In genomic region chr6:114218421-114218820, GRCh38 we compare ENCODE assay signal across 18 cellular contexts.
"Had no signal": no experiment of that assay in that cellular context is flagged by ENCODE, and none has a peak within 500 bp of the region (broad histone marks: within the 10 kb centered on the region; RNA-seq: fewer than 3 reads in every experiment).

No MANE protein-coding gene starts in this region.

- H3K36me3 ChIP-seq: neural progenitor cell, pancreas, prostate gland, suprapubic skin, thyroid gland had no signal

- H3K9ac ChIP-seq: neural progenitor cell had no signal

- H3K4me1 ChIP-seq: neural progenitor cell, pancreas, prostate gland, suprapubic skin, thyroid gland had no signal

- H2AFZ ChIP-seq: neural progenitor cell had no signal

- H3K4me2 ChIP-seq: neural progenitor cell had no signal

- H3K27ac ChIP-seq: coronary artery, neural progenitor cell, pancreas, prostate gland, suprapubic skin, thyroid gland had no signal

- H3K9me3 ChIP-seq: pancreas, prostate gland, suprapubic skin, thyroid gland had no signal

- H3K27me3 ChIP-seq: neural progenitor cell, pancreas, suprapubic skin, thyroid gland had no signal

- DNase-seq: effector CD4-positive, alpha-beta T cell; endodermal cell; erythroblast; foreskin melanocyte; glutamatergic neuron; islet precursor cell; mammary epithelial cell; nucleus accumbens; pancreas; retina; stimulated activated CD4-positive, alpha-beta T cell treated with anti-CD3 and anti-CD28 coated beads, Interleukin-4, amount 100 ng/mL, for 1 hour; stimulated activated CD8-positive, alpha-beta memory T cell treated with anti-CD3 and anti-CD28 coated beads, Interleukin-4, amount 100 ng/mL, for 48 hours; stimulated activated naive CD8-positive, alpha-beta T cell treated with anti-CD3 and anti-CD28 coated beads, Interleukin-15, Interleukin-2, amounts not matched to agents 100 U/mL and 50 U/mL, for 24 hours; thyroid gland had no signal

- H3K4me3 ChIP-seq: coronary artery, neural progenitor cell, pancreas, prostate gland, suprapubic skin, thyroid gland had no signal
